9 cellular contexts compared by ENCODE assay signal in genomic region chr7:158811894-158812293, GRCh38. TPM values are rescaled to one million over a fixed set of nuclear protein-coding genes. Genes with fewer than 3 reads are reported as not detected.
A peak's percentile ranks its signal among the peaks of the same experiment; 100 is the strongest.
DNase-seq lines count a peak whose midpoint lies in the region; ATAC-seq and TF ChIP-seq lines count a peak whose summit lies in the region.
"Had no signal": no experiment of that assay in that cellular context is flagged by ENCODE, and none has a peak within 500 bp of the region (broad histone marks: within the 10 kb centered on the region; RNA-seq: fewer than 3 reads in every experiment).

No MANE protein-coding gene starts in this region.

- H3K36me3 ChIP-seq in muscle layer of duodenum (ENCODE audit: control insufficient read depth in 1 of 2, insufficient read depth in 2 of 2, low read length in 2 of 2), result peaks cover 7 to 8% of the 10 kb centered on the region in 2 donors

- no peaks in the 10 kb centered on the region for H3K9me3 ChIP-seq in muscle layer of duodenum (ENCODE audit: control insufficient read depth in 1 of 2, low read length in 2 of 2)

- H3K4me1 Mint-ChIP-seq in activated T-cell treated with anti-CD3 and anti-CD28 coated beads, Interleukin-2, amount 50 U/mL, for 4 hours (ENCODE audit: low read depth), result peaks cover 83% of the 10 kb centered on the region
- H3K4me1 Mint-ChIP-seq in central memory CD8-positive, alpha-beta T cell, result peaks cover 72% of the 10 kb centered on the region
- peaks cover 19% of the 10 kb centered on the region for H3K4me1 Mint-ChIP-seq in type B pancreatic cell (ENCODE audit: unreplicated experiment)

- peak overlapping the region; percentile 61 for H3K4me3 Mint-ChIP-seq in activated T-cell treated with anti-CD3 and anti-CD28 coated beads, Interleukin-2, amount 50 U/mL, for 4 hours
- peak overlapping the region; percentile 46 for H3K4me3 Mint-ChIP-seq in central memory CD8-positive, alpha-beta T cell
- H3K4me3 Mint-ChIP-seq in type B pancreatic cell, result no peak overlapping the region

- H3K36me3 Mint-ChIP-seq in activated T-cell treated with anti-CD3 and anti-CD28 coated beads, Interleukin-2, amount 50 U/mL, for 4 hours (ENCODE audit: insufficient read depth), result peaks cover 28% of the 10 kb centered on the region
- peaks cover 35% of the 10 kb centered on the region for H3K36me3 Mint-ChIP-seq in central memory CD8-positive, alpha-beta T cell (ENCODE audit: insufficient read depth)
- peaks cover 12% of the 10 kb centered on the region for H3K36me3 Mint-ChIP-seq in type B pancreatic cell

- POLR2A ChIA-PET in HEK293T (lab: Yijun Ruan, JAX), result no interaction called here

- TF ChIP-seq CTCF in type B pancreatic cell (conservative IDR thresholded peaks at IDR 0.05), result no peak

- no peaks in the 10 kb centered on the region for H3K27me3 Mint-ChIP-seq in activated T-cell treated with anti-CD3 and anti-CD28 coated beads, Interleukin-2, amount 50 U/mL, for 4 hours (ENCODE audit: low read depth)
- no peaks in the 10 kb centered on the region for H3K27me3 Mint-ChIP-seq in central memory CD8-positive, alpha-beta T cell
- no peaks in the 10 kb centered on the region for H3K27me3 Mint-ChIP-seq in type B pancreatic cell

- peak overlapping the region; percentile 93 for H3K27ac Mint-ChIP-seq in central memory CD8-positive, alpha-beta T cell (ENCODE audit: low read depth)
- H3K27ac Mint-ChIP-seq in type B pancreatic cell, result peak overlapping the region; percentile 56

- ATAC-seq in activated T-cell treated with anti-CD3 and anti-CD28 coated beads, Interleukin-2, amount 50 U/mL, for 4 hours, result no peak
- ATAC-seq in central memory CD8-positive, alpha-beta T cell (replicated peaks; ENCODE audit: extremely low read depth, poor library complexity, severe bottlenecking), result no peak

- H3K9me3 Mint-ChIP-seq in activated T-cell treated with anti-CD3 and anti-CD28 coated beads, Interleukin-2, amount 50 U/mL, for 4 hours, result no peaks in the 10 kb centered on the region
- H3K9me3 Mint-ChIP-seq in central memory CD8-positive, alpha-beta T cell, result no peaks in the 10 kb centered on the region
- H3K9me3 Mint-ChIP-seq in type B pancreatic cell, result no peaks in the 10 kb centered on the region

- no peak overlapping the region for H3K4me3 ChIP-seq in muscle layer of duodenum (ENCODE audit: low read depth in 1 of 2, low read length in 2 of 2)

- peaks cover 22 to 27% of the 10 kb centered on the region in 2 donors for H3K4me1 ChIP-seq in muscle layer of duodenum (ENCODE audit: control insufficient read depth in 1 of 2, insufficient read depth in 2 of 2, low read length in 2 of 2)

- CTCF ChIA-PET in HEK293T (lab: Yijun Ruan, JAX), result no interaction called here

- H3K27ac ChIP-seq in muscle layer of duodenum (ENCODE audit: low read length), result peak overlapping the region; percentile 43

- no peak for DNase-seq in activated T-cell treated with anti-CD3 and anti-CD28 coated beads, Interleukin-2, amount 50 U/mL, for 4 hours
- no peak for DNase-seq in activated T-cell treated with anti-CD3 and anti-CD28 coated beads, Interleukin-2, amount 50 U/mL, for 48 hours
- no peak for DNase-seq in central memory CD8-positive, alpha-beta T cell (ENCODE audit: low spot score in 2 of 2)
- DNase-seq in type B pancreatic cell (ENCODE audit: extremely low spot score, unreplicated experiment), result no peak
- no peak for DNase-seq in HEK293T (ENCODE audit: extremely low spot score)
- DNase-seq in NCI-H2081 (lab: John Stamatoyannopoulos, UW), result no peak
- DNase-seq in NCI-H1930 (lab: John Stamatoyannopoulos, UW), result no peak
- DNase-seq: H7 had no signal

- H3K27me3 ChIP-seq in muscle layer of duodenum (ENCODE audit: low read depth, low read length), result no peaks in the 10 kb centered on the region

TF ChIP-seq in HEK293T, 16 proteins besides CTCF, POLR2A, EP300 and RAD21:
- no peak for TF ChIP-seq NFRKB (IDR thresholded peaks at IDR 0.05)
- TF ChIP-seq BHLHE40 (IDR thresholded peaks at IDR 0.05; ENCODE audit: borderline replicate concordance), result no peak
- no peak for TF ChIP-seq L3MBTL2 (conservative IDR thresholded peaks at IDR 0.05)
- TF ChIP-seq HDGF (IDR thresholded peaks at IDR 0.05; ENCODE audit: borderline replicate concordance), result no peak
- TF ChIP-seq ZNF384 (IDR thresholded peaks at IDR 0.05), result no peak
- no peak for TF ChIP-seq FOXM1 (IDR thresholded peaks at IDR 0.05; ENCODE audit: borderline replicate concordance)
- no peak for TF ChIP-seq FOXK2 (IDR thresholded peaks at IDR 0.05)
- no peak for TF ChIP-seq TARDBP (IDR thresholded peaks at IDR 0.05)

RNA-seq across cellular contexts. Expression of gene ESYT2, which starts 17.4 kb away (rescaled TPM):
- 10 to 100 TPM; 48.7 to 59.7 (median 57.1) TPM for total RNA-seq in activated T-cell treated with anti-CD3 and anti-CD28 coated beads, Interleukin-2, amount 50 U/mL, for 4 hours
- total RNA-seq in type B pancreatic cell (ENCODE audit: low replicate concordance), result 42.1 and 89.4 TPM in 2 replicates

RNA-seq across cellular contexts. Expression of gene DYNC2I1, which starts 44.5 kb away (rescaled TPM):
- 1 to 10 TPM; 6.2 to 7.6 (median 6.3) TPM for total RNA-seq in activated T-cell treated with anti-CD3 and anti-CD28 coated beads, Interleukin-2, amount 50 U/mL, for 4 hours
- 26.7 and 33.6 TPM in 2 replicates for total RNA-seq in type B pancreatic cell (ENCODE audit: low replicate concordance)
